In genomic region chr1:210412240-210412639, GRCh38 we compare ENCODE assay signal across 12 cellular contexts.
DNase-seq lines count a peak whose midpoint lies in the region.
"Had no signal": no experiment of that assay in that cellular context is flagged by ENCODE, and none has a peak within 500 bp of the region (broad histone marks: within the 10 kb centered on the region; RNA-seq: fewer than 3 reads in every experiment).

No MANE protein-coding gene starts in this region.

- DNase-seq in LHCN-M2 (ENCODE audit: low read depth) (peak; percentile 14), RPMI7951 (ENCODE audit: low read depth) (peak; percentile 14), kidney tubule cell (ENCODE audit: low spot score) (peak; percentile 54), HuH-7 (ENCODE audit: low spot score) (no peak), HCEC 1CT (no peak), hippocampal formation (lab: John Stamatoyannopoulos, UW) (no peak)
- DNase-seq: Caco-2; CD4-positive, CD25-positive, alpha-beta regulatory T cell; CD8-positive, alpha-beta T cell; DMS153; DND-41; GOT3 had no signal

Comparison
In these comparisons a context has a peak if more than half of its experiments do, and no peak if none do; other contexts are left out.
1. DNase-seq: peak in LHCN-M2 (single experiment), RPMI7951 (single experiment) and kidney tubule cell (single experiment); none in HuH-7 (single experiment), HCEC 1CT (single experiment) and hippocampal formation (0 of 2).